Comparison of ENCODE assay signal across 8 cellular contexts in genomic region chr1:211828584-211829342, GRCh38. TPM values are rescaled to one million over a fixed set of nuclear protein-coding genes. Genes with fewer than 3 reads are reported as not detected.
DNase-seq lines count a peak whose midpoint lies in the region; ATAC-seq and TF ChIP-seq lines count a peak whose summit lies in the region.

No MANE protein-coding gene starts in this region.

- no peaks in the 10 kb centered on the region for H3K9me3 ChIP-seq in T-helper 17 cell (ENCODE audit: control insufficient read depth, low read length, poor library complexity, severe bottlenecking)

- no peak for ATAC-seq in T-helper 17 cell
- ATAC-seq in HG03520 (IDR thresholded peaks at IDR 0.05; ENCODE audit: unreplicated experiment), result no peak

- DNase-seq in DMS53 (lab: John Stamatoyannopoulos, UW), result peak; percentile 46
- DNase-seq in DMS53 treated with DMSO at 0.1 percent for 48 hours (lab: John Stamatoyannopoulos, UW; ENCODE audit: unreplicated experiment), result no peak
- DNase-seq in T-helper 17 cell, result no peak
- DNase-seq in glutamatergic neuron, result no peak
- DNase-seq in middle frontal gyrus (ENCODE audit: extremely low spot score, low spot score), result no peak
- no peak for DNase-seq in OCI-M2 (lab: John Stamatoyannopoulos, UW; ENCODE audit: unreplicated experiment)

- peak overlapping the region; percentile 94 for H3K27ac Mint-ChIP-seq in T-helper 17 cell
- H3K27ac Mint-ChIP-seq in glutamatergic neuron (ENCODE audit: unreplicated experiment), result peak overlapping the region; percentile 87

- H3K27me3 Mint-ChIP-seq in T-helper 17 cell (no peaks in the 10 kb centered on the region), glutamatergic neuron (ENCODE audit: unreplicated experiment) (no peaks in the 10 kb centered on the region)

- H3K4me3 Mint-ChIP-seq in T-helper 17 cell, result peak overlapping the region; percentile 97
- H3K4me3 Mint-ChIP-seq in glutamatergic neuron (ENCODE audit: unreplicated experiment), result peak overlapping the region; percentile 98

- H3K36me3 Mint-ChIP-seq in T-helper 17 cell (ENCODE audit: low read depth), result no peaks in the 10 kb centered on the region
- no peaks in the 10 kb centered on the region for H3K36me3 Mint-ChIP-seq in glutamatergic neuron (ENCODE audit: unreplicated experiment)

- H3K27ac ChIP-seq in skin epidermis, result peak overlapping the region in 1 of 21 experiments; percentile 98

- no peak for TF ChIP-seq CTCF in glutamatergic neuron (IDR thresholded peaks at IDR 0.05; ENCODE audit: partially characterized antibody, unreplicated experiment)

- peaks cover 39% of the 10 kb centered on the region for H3K4me1 Mint-ChIP-seq in T-helper 17 cell
- H3K4me1 Mint-ChIP-seq in glutamatergic neuron (ENCODE audit: low read depth, unreplicated experiment), result peaks cover 14% of the 10 kb centered on the region

- H3K4me3 ChIP-seq in skin epidermis, result peak overlapping the region in 4 of 7 experiments; percentile 78 to 93 (median 91)

- H3K9me3 Mint-ChIP-seq in glutamatergic neuron (ENCODE audit: unreplicated experiment), result peaks cover 7% of the 10 kb centered on the region

RNA-seq across cellular contexts. Expression of gene LPGAT1, which starts 1.8 kb away (rescaled TPM):
- total RNA-seq in T-helper 17 cell, result 10 to 100 TPM; 35.0 to 42.9 TPM
- total RNA-seq in glutamatergic neuron (ENCODE audit: unreplicated experiment), result 73.2 TPM
